11 cellular contexts compared by ENCODE assay signal in the genomic region with DNA sequence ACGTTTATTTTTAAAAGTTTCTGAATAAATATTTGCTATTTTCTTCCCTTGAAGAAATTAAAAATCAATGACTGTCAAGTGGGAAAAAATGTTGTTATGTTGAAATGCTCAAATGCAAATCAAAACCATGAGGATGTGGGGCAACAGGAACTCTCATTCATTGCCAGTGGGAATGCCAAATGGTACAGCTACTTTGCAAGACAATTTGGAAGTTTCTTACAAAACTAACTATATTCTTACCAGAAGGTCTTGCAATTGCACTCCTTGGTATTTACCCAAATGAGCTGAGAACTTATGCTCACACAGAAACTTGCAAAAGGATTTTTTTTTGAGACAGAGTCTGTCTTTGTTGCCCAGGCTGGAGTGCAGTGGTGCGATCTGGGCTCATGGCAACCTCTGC. TPM values are rescaled to one million over a fixed set of nuclear protein-coding genes. Genes with fewer than 3 reads are reported as not detected.
"Had no signal": no experiment of that assay in that cellular context is flagged by ENCODE, and none has a peak within 500 bp of the region (broad histone marks: within the 10 kb centered on the region; RNA-seq: fewer than 3 reads in every experiment).

No MANE protein-coding gene starts in this region.

- H3K27ac ChIP-seq: GM23248, HL-60 had no signal

- H3K9ac ChIP-seq: GM23248 had no signal

- H3K9me3 ChIP-seq: HAP-1 had no signal

- H3K4me3 ChIP-seq: GM23248, HAP-1 had no signal

- H3K36me3 ChIP-seq: HAP-1 had no signal

- DNase-seq: GM23248, GOT3, H7, HFFc6, KBM-7 had no signal

- H2AFZ ChIP-seq: GM23248 had no signal

- ATAC-seq: HCT116, HepG2 had no signal

RNA-seq across cellular contexts. Expression of gene ACTG2, which starts 7.4 kb away (rescaled TPM):
- total RNA-seq: GM23248, H4, HT1080 had no signal
